In the genomic region with DNA sequence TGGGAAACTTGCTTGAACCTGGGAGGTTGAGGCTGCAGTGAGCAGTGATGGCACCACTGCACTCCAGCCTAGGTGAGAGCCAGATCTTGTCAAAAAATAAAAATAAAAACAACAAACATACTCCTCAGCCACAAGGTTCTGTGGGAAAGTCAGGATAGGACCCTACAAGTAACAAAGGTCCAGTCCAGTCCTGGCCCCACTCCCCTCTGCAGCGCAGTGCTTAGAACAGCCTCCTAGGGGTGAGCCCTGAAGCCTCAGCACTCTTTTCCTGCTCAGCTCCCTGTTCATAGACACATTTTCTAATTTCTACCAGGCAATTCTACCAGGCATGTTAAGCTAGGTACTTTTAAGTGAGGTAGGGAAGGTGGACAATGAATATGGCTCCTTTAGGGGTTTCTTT, we compare ENCODE assay signal across 26 cellular contexts. TPM values are rescaled to one million over a fixed set of nuclear protein-coding genes. Genes with fewer than 3 reads are reported as not detected.
DNase-seq lines count a peak whose midpoint lies in the region; ATAC-seq lines count a peak whose summit lies in the region.
"Had no signal": no experiment of that assay in that cellular context is flagged by ENCODE, and none has a peak within 500 bp of the region (broad histone marks: within the 10 kb centered on the region; RNA-seq: fewer than 3 reads in every experiment).

No MANE protein-coding gene starts in this region.

- peaks cover 2% of the 10 kb centered on the region for H3K36me3 Mint-ChIP-seq in T-helper 17 cell (ENCODE audit: low read depth)

- intact Hi-C loops in left ventricle myocardium superior (cut with micrococcal nuclease) = no loop called here
- intact Hi-C loops in cardiac septum (cut with DNase I) = no loop called here

- no peaks in the 10 kb centered on the region for H3K4me1 ChIP-seq in mesodermal cell (ENCODE audit: control insufficient read depth, insufficient read depth, low read length, poor library complexity, severe bottlenecking)
- H3K4me1 ChIP-seq: BLaER1, HAP-1, left lung had no signal

- H3K4me3 Mint-ChIP-seq in T-helper 17 cell = no peak overlapping the region
- H3K4me3 Mint-ChIP-seq: activated naive CD8-positive, alpha-beta T cell treated with anti-CD3 and anti-CD28 coated beads, Interleukin-2, amount 10 ng/mL, durations not matched to agents 7 days and 5 days; activated T-helper 1 cell treated with anti-CD3 and anti-CD28 coated beads, Interleukin-12 subunit alpha, Interleukin-12 subunit beta, Interleukin-2, Interleukin-4 antibody, amounts not matched to agents 30 ng/mL and 10 ng/mL and 1 ng/mL, durations not matched to agents 14 hours and 24 hours and 36 hours; naive B cell had no signal

- ATAC-seq in left ventricle myocardium superior = peak; percentile 22
- ATAC-seq in T-helper 17 cell = no peak
- ATAC-seq: left lung had no signal

- H3K27me3 Mint-ChIP-seq in T-helper 17 cell = no peaks in the 10 kb centered on the region
- H3K27me3 Mint-ChIP-seq: activated naive CD8-positive, alpha-beta T cell treated with anti-CD3 and anti-CD28 coated beads, Interleukin-2, amount 10 ng/mL, durations not matched to agents 7 days and 5 days; naive B cell had no signal

- H3K4me1 Mint-ChIP-seq in T-helper 17 cell = peaks cover 2% of the 10 kb centered on the region

- WGBS in mesodermal cell (ENCODE audit: insufficient coverage in 2 of 2), 2 experiments = 100% methylated on average over 1 of the region's 1 CpG

- H3K9me3 ChIP-seq in T-helper 17 cell (ENCODE audit: control insufficient read depth, low read length, poor library complexity, severe bottlenecking) (no peaks in the 10 kb centered on the region), mesodermal cell (ENCODE audit: control insufficient read depth, low read length) (no peaks in the 10 kb centered on the region)
- H3K9me3 ChIP-seq: BLaER1, HAP-1, left lung, tibial nerve had no signal

- DNase-seq in left ventricle myocardium superior = no peak
- no peak for DNase-seq in cardiac septum (ENCODE audit: low spot score)
- no peak for DNase-seq in T-helper 17 cell
- no peak for DNase-seq in NCI-H774 (lab: John Stamatoyannopoulos, UW)
- DNase-seq in NCI-H2227 treated with DMSO at 0.1 percent for 48 hours (lab: John Stamatoyannopoulos, UW) = no peak
- DNase-seq in D341Med (ENCODE audit: low spot score) = no peak
- DNase-seq: activated CD4-positive, alpha-beta T cell treated with anti-CD3 and anti-CD28 coated beads for 48 hours; activated naive CD8-positive, alpha-beta T cell treated with anti-CD3 and anti-CD28 coated beads, Interleukin-2, amount 10 ng/mL, durations not matched to agents 7 days and 5 days; caudate nucleus; cortex of kidney; DMS153; effector memory CD4-positive, alpha-beta T cell; mesendoderm; naive B cell; NCI-H1436 treated with DMSO at 0.1 percent for 48 hours; NCI-H748 treated with DMSO at 0.1 percent for 48 hours; nucleus accumbens; SIG-M5; stimulated activated CD4-positive, alpha-beta T cell treated with anti-CD3 and anti-CD28 coated beads, Interleukin-4, amount 100 ng/mL, for 24 hours; WERI-Rb-1 had no signal

- H3K27ac Mint-ChIP-seq in T-helper 17 cell = peak overlapping the region; percentile 6
- H3K27ac Mint-ChIP-seq: activated naive CD8-positive, alpha-beta T cell treated with anti-CD3 and anti-CD28 coated beads, Interleukin-2, amount 10 ng/mL, durations not matched to agents 7 days and 5 days; activated T-helper 1 cell treated with anti-CD3 and anti-CD28 coated beads, Interleukin-12 subunit alpha, Interleukin-12 subunit beta, Interleukin-2, Interleukin-4 antibody, amounts not matched to agents 30 ng/mL and 10 ng/mL and 1 ng/mL, durations not matched to agents 14 hours and 24 hours and 36 hours had no signal

- H3K4me3 ChIP-seq in mesodermal cell (ENCODE audit: extremely low read depth, insufficient read depth, low read length, poor library complexity, severe bottlenecking) = no peak overlapping the region
- H3K4me3 ChIP-seq: BLaER1, HAP-1, left lung, tibial nerve had no signal

- peaks cover 57% of the 10 kb centered on the region for H3K36me3 ChIP-seq in mesodermal cell (ENCODE audit: control insufficient read depth, insufficient read depth, low read length)

- peak overlapping the region; percentile 7 for H3K27ac ChIP-seq in mesodermal cell (ENCODE audit: low read depth, low read length, severe bottlenecking)
- H3K27ac ChIP-seq: BLaER1, left lung, tibial nerve, WERI-Rb-1 had no signal

RNA-seq across cellular contexts. Expression of a gene that starts 22.2 kb away (rescaled TPM):
- total RNA-seq in left ventricle myocardium superior = 0.42 TPM
- 0.32 TPM for total RNA-seq in cardiac septum
- total RNA-seq in T-helper 17 cell = not detected
- polyA plus RNA-seq in mesodermal cell (2013, experiment 1 of 2) = 26.1 TPM
- 19.4 TPM for polyA plus RNA-seq in mesodermal cell (2013, experiment 2 of 2)
